Comparison of ENCODE assay signal across 1 cellular context in genomic region chr3:18412684-18413083, GRCh38.
TF ChIP-seq lines count a peak whose summit lies in the region.

No MANE protein-coding gene starts in this region.

TF ChIP-seq in K562, 482 proteins besides CTCF, POLR2A, EP300 and RAD21:
- TF ChIP-seq MAFG (tag; conservative IDR thresholded peaks at IDR 0.05) = peak; percentile 58
- TF ChIP-seq ZNF316 (IDR thresholded peaks at IDR 0.05) = peak; percentile 69; the same call in 1 of the 2 replicates
- no peak for TF ChIP-seq TRIM28 (IDR thresholded peaks at IDR 0.05)
- peak; percentile 22; the same call in 1 of the 2 replicates for TF ChIP-seq MAFF (IDR thresholded peaks at IDR 0.05; ENCODE audit: low read length)
